In the genomic region with DNA sequence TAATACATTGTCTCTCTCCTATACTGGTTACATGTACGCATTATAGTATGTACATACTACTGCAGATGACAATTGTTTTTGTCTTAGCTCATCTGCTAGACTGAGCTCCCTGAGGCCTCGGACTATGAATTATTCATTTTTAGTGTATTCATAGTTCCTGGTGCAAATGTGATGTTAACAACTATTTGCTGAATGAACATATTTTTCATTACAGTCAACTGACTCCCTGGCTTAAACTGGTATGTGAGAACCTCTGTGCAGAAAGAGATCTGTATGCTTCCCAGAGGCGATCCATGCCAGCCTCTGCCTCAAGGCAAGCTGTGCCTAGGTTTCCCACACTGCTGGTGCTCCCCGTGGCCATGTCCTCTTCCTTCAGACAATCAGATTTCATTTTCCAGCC, we compare ENCODE assay signal across 24 cellular contexts.
"Had no signal": no experiment of that assay in that cellular context is flagged by ENCODE, and none has a peak within 500 bp of the region (broad histone marks: within the 10 kb centered on the region; RNA-seq: fewer than 3 reads in every experiment).

No MANE protein-coding gene starts in this region.

- H3K4me2 ChIP-seq: hepatocyte, neural progenitor cell had no signal

- H2AFZ ChIP-seq: hepatocyte had no signal

- H3K9me3 ChIP-seq: breast epithelium, esophagus muscularis mucosa, thyroid gland had no signal

- H3K9me3 Mint-ChIP-seq: activated naive CD4-positive, alpha-beta T cell treated with anti-CD3 and anti-CD28 coated beads, Interleukin-2, amount 50 U/mL, for 72 hours; activated T-cell treated with anti-CD3 and anti-CD28 coated beads, Interleukin-2, amount 50 U/mL, for 24 hours; activated T-helper 17 cell treated with anti-CD3 and anti-CD28 coated beads, Interleukin-2, amount 50 U/mL, for 72 hours; central memory CD8-positive, alpha-beta T cell; immature natural killer cell; stimulated activated naive CD8-positive, alpha-beta T cell treated with anti-CD3 and anti-CD28 coated beads, Interleukin-15, Interleukin-2, amounts not matched to agents 100 ng/mL and 50 ng/mL, for 24 hours; WTC11 had no signal

- ATAC-seq: activated naive CD4-positive, alpha-beta T cell treated with anti-CD3 and anti-CD28 coated beads, Interleukin-2, amount 50 U/mL, for 72 hours; activated T-helper 17 cell treated with anti-CD3 and anti-CD28 coated beads, Interleukin-2, amount 50 U/mL, for 72 hours had no signal

- H3K4me3 ChIP-seq: breast epithelium, dorsolateral prefrontal cortex, esophagus muscularis mucosa, hepatocyte, neural progenitor cell, thyroid gland had no signal

- H3K27me3 ChIP-seq: breast epithelium, hepatocyte, neural progenitor cell, thyroid gland had no signal

- H3K27me3 Mint-ChIP-seq: activated T-cell treated with anti-CD3 and anti-CD28 coated beads, Interleukin-2, amount 50 U/mL, for 24 hours; activated T-helper 17 cell treated with anti-CD3 and anti-CD28 coated beads, Interleukin-2, amount 50 U/mL, for 72 hours; stimulated activated naive CD8-positive, alpha-beta T cell treated with anti-CD3 and anti-CD28 coated beads, Interleukin-15, Interleukin-2, amounts not matched to agents 100 ng/mL and 50 ng/mL, for 24 hours had no signal

- FAIRE-seq: colon, frontal cortex, urothelium cell line had no signal

- H3K79me2 ChIP-seq: hepatocyte had no signal

- H3K27ac ChIP-seq: breast epithelium, dorsolateral prefrontal cortex, esophagus muscularis mucosa, neural progenitor cell, thyroid gland had no signal

- H3K4me3 Mint-ChIP-seq: activated T-cell treated with anti-CD3 and anti-CD28 coated beads, Interleukin-2, amount 50 U/mL, for 24 hours; activated T-helper 17 cell treated with anti-CD3 and anti-CD28 coated beads, Interleukin-2, amount 50 U/mL, for 72 hours; central memory CD8-positive, alpha-beta T cell; immature natural killer cell; neural progenitor cell; stimulated activated naive CD8-positive, alpha-beta T cell treated with anti-CD3 and anti-CD28 coated beads, Interleukin-15, Interleukin-2, amounts not matched to agents 100 ng/mL and 50 ng/mL, for 24 hours; WTC11 had no signal

- DNase-seq: activated CD8-positive, alpha-beta memory T cell treated with anti-CD3 and anti-CD28 coated beads for 24 hours; activated CD8-positive, alpha-beta memory T cell treated with anti-CD3 and anti-CD28 coated beads, Interleukin-2, amount 50 U/mL, for 4 hours; activated T-cell treated with anti-CD3 and anti-CD28 coated beads, Interleukin-2, amount 50 U/mL, for 24 hours; dorsolateral prefrontal cortex; immature natural killer cell; kidney glomerular epithelial cell; left ventricle myocardium superior; mammary epithelial cell; substantia nigra; T1000 had no signal

- H3K36me3 Mint-ChIP-seq: activated naive CD4-positive, alpha-beta T cell treated with anti-CD3 and anti-CD28 coated beads, Interleukin-2, amount 50 U/mL, for 72 hours; immature natural killer cell; neural progenitor cell; WTC11 had no signal

- H3K4me1 ChIP-seq: breast epithelium, esophagus muscularis mucosa, thyroid gland had no signal

- H3K9ac ChIP-seq: neural progenitor cell had no signal

- H3K4me1 Mint-ChIP-seq: immature natural killer cell had no signal

- H3K27ac Mint-ChIP-seq: activated T-cell treated with anti-CD3 and anti-CD28 coated beads, Interleukin-2, amount 50 U/mL, for 24 hours; activated T-helper 17 cell treated with anti-CD3 and anti-CD28 coated beads, Interleukin-2, amount 50 U/mL, for 72 hours; immature natural killer cell; neural progenitor cell; progenitor cell of endocrine pancreas; stimulated activated naive CD8-positive, alpha-beta T cell treated with anti-CD3 and anti-CD28 coated beads, Interleukin-15, Interleukin-2, amounts not matched to agents 100 ng/mL and 50 ng/mL, for 24 hours; WTC11 had no signal

- H3K36me3 ChIP-seq: breast epithelium, esophagus muscularis mucosa, neural progenitor cell, thyroid gland had no signal
